ENCODE assay signal across 8 cellular contexts in genomic region chr17:58338907-58339774, GRCh38. TPM values are rescaled to one million over a fixed set of nuclear protein-coding genes. Genes with fewer than 3 reads are reported as not detected.
DNase-seq lines count a peak whose midpoint lies in the region; ATAC-seq, FAIRE-seq and TF ChIP-seq lines count a peak whose summit lies in the region.

No MANE protein-coding gene starts in this region.

- peaks cover 67% of the 10 kb centered on the region for H3K79me2 ChIP-seq in OCI-LY7 (ENCODE audit: insufficient read depth, low read depth, low read length)

- peaks cover 84 to 97% (median 95%) of the 10 kb centered on the region in 3 donors for H3K4me1 Mint-ChIP-seq in CD8-positive, alpha-beta memory T cell
- peaks cover 51% of the 10 kb centered on the region for H3K4me1 Mint-ChIP-seq in HFFc6 (ENCODE audit: low read depth)
- H3K4me1 Mint-ChIP-seq in activated naive CD8-positive, alpha-beta T cell treated with anti-CD3 and anti-CD28 coated beads, Interleukin-2, amount 50 U/mL, for 24 hours = peaks cover 70% of the 10 kb centered on the region

- POLR2A ChIA-PET in CD8-positive, alpha-beta memory T cell (lab: Charles Lee) = interaction anchor here (5.5 to 12.2 kb wide), 3 partner anchors 8 to 21 kb away, joined by 47 to 491 read pairs (median 108); partner anchors contain the start of genes SUPT4H1 and TSPOAP1
- POLR2A ChIA-PET in OCI-LY7 (lab: Charles Lee) = interaction anchor here (0.7 to 9.1 kb wide), 8 partner anchors 5 to 78 kb away, joined by 3 to 179 read pairs (median 15); partner anchors contain the start of genes RNF43, SUPT4H1 and TSPOAP1

- no peaks in the 10 kb centered on the region for H3K9me3 Mint-ChIP-seq in CD8-positive, alpha-beta memory T cell
- no peaks in the 10 kb centered on the region for H3K9me3 Mint-ChIP-seq in HFFc6
- no peaks in the 10 kb centered on the region for H3K9me3 Mint-ChIP-seq in activated naive CD8-positive, alpha-beta T cell treated with anti-CD3 and anti-CD28 coated beads, Interleukin-2, amount 50 U/mL, for 24 hours

- peaks cover 3 to 48% (median 10%) of the 10 kb centered on the region in 3 donors for H3K36me3 Mint-ChIP-seq in CD8-positive, alpha-beta memory T cell
- no peaks in the 10 kb centered on the region for H3K36me3 Mint-ChIP-seq in HFFc6 (ENCODE audit: low read depth)
- H3K36me3 Mint-ChIP-seq in activated naive CD8-positive, alpha-beta T cell treated with anti-CD3 and anti-CD28 coated beads, Interleukin-2, amount 50 U/mL, for 24 hours (ENCODE audit: low read depth) = peaks cover 61% of the 10 kb centered on the region

- intact Hi-C loops in OCI-LY7 (cut with micrococcal nuclease; ENCODE audit: unreplicated experiment) = loop anchor here (1.0 to 10.0 kb wide), 4 partner anchors 10 to 816 kb away; partner anchors contain the start of genes PRR11 and SKA2

- TSS peak; percentile 45 for BruUV-seq in OCI-LY7 (replicated peaks; lab: Mats Ljungman, UMichigan)

- CTCF ChIA-PET in CD8-positive, alpha-beta memory T cell (lab: Charles Lee) = interaction anchor here (1.4 to 13.8 kb wide), 4 partner anchors 13 to 149 kb away, joined by 4 to 504 read pairs (median 48); partner anchors contain the start of genes HSF5, SUPT4H1 and TSPOAP1
- CTCF ChIA-PET in OCI-LY7 (lab: Charles Lee; ENCODE audit: unreplicated experiment) = interaction anchor here (1.3 kb wide), 1 partner anchor 11 kb away, joined by 4 read pairs; no protein-coding TSS in a partner anchor

- no peak for TF ChIP-seq CTCF in HFFc6 (IDR thresholded peaks at IDR 0.05)
- TF ChIP-seq CTCF in OCI-LY7 (conservative IDR thresholded peaks at IDR 0.05; ENCODE audit: low read length) = no peak

- H3K27me3 ChIP-seq in CD8-positive, alpha-beta memory T cell (ENCODE audit: insufficient read depth, low read length, poor library complexity, severe bottlenecking) = no peaks in the 10 kb centered on the region

- H3K27ac Mint-ChIP-seq in CD8-positive, alpha-beta memory T cell = peak overlapping the region; percentile 93 to 100 (median 98)
- peak overlapping the region; percentile 83 for H3K27ac Mint-ChIP-seq in HFFc6
- peak overlapping the region; percentile 98 for H3K27ac Mint-ChIP-seq in activated naive CD8-positive, alpha-beta T cell treated with anti-CD3 and anti-CD28 coated beads, Interleukin-2, amount 50 U/mL, for 24 hours

- H3K4me3 ChIP-seq in CD8-positive, alpha-beta memory T cell (ENCODE audit: low read length) = peak overlapping the region; percentile 98
- H3K4me3 ChIP-seq in OCI-LY7 (ENCODE audit: low read depth, low read length, poor library complexity, severe bottlenecking) = peak overlapping the region; percentile 98

- peak overlapping the region; percentile 89 to 100 (median 95) for H3K4me3 Mint-ChIP-seq in CD8-positive, alpha-beta memory T cell
- H3K4me3 Mint-ChIP-seq in HFFc6 = peak overlapping the region; percentile 81
- peak overlapping the region; percentile 99 for H3K4me3 Mint-ChIP-seq in activated naive CD8-positive, alpha-beta T cell treated with anti-CD3 and anti-CD28 coated beads, Interleukin-2, amount 50 U/mL, for 24 hours

- H3K9me3 ChIP-seq in CD8-positive, alpha-beta memory T cell (ENCODE audit: low read length) = no peaks in the 10 kb centered on the region
- no peaks in the 10 kb centered on the region for H3K9me3 ChIP-seq in OCI-LY7 (ENCODE audit: low read length)

- H4K20me1 ChIP-seq in OCI-LY7 (ENCODE audit: insufficient read depth, low read length) = no peaks in the 10 kb centered on the region

- H3K4me1 ChIP-seq in CD8-positive, alpha-beta memory T cell (ENCODE audit: insufficient read depth, low read length) = peaks cover 89% of the 10 kb centered on the region
- H3K4me1 ChIP-seq in OCI-LY7 (ENCODE audit: insufficient read depth, low read length, poor library complexity, severe bottlenecking) = peaks cover 97% of the 10 kb centered on the region

- no peaks in the 10 kb centered on the region for H3K9me2 ChIP-seq in OCI-LY7 (ENCODE audit: insufficient read depth, low read length)

- peaks cover 0 to 2% of the 10 kb centered on the region in 2 donors for H3K27me3 Mint-ChIP-seq in CD8-positive, alpha-beta memory T cell
- peaks cover 2% of the 10 kb centered on the region; the same call in 1 of the 2 replicates for H3K27me3 Mint-ChIP-seq in HFFc6 (ENCODE audit: insufficient read depth)
- H3K27me3 Mint-ChIP-seq in activated naive CD8-positive, alpha-beta T cell treated with anti-CD3 and anti-CD28 coated beads, Interleukin-2, amount 50 U/mL, for 24 hours = no peaks in the 10 kb centered on the region

- no peak for FAIRE-seq in urothelium cell line (lab: Jason Lieb, UNC)

- H3K4me2 ChIP-seq in OCI-LY7 (ENCODE audit: low read length) = peak overlapping the region; percentile 100

- H3K27ac ChIP-seq in CD8-positive, alpha-beta memory T cell (ENCODE audit: low read depth, low read length) = peak overlapping the region; percentile 96
- peak overlapping the region; percentile 99 for H3K27ac ChIP-seq in OCI-LY7 (ENCODE audit: low read depth, low read length, poor library complexity, severe bottlenecking)

- no peak overlapping the region for H2AFZ ChIP-seq in OCI-LY7 (ENCODE audit: low read length)

- peak in 2 of 5 donors; percentile 34 to 61 for DNase-seq in CD8-positive, alpha-beta memory T cell
- DNase-seq in HFFc6 = peak; percentile 54
- DNase-seq in OCI-LY7 (ENCODE audit: low spot score) = peak; percentile 86
- DNase-seq in activated naive CD8-positive, alpha-beta T cell treated with anti-CD3 and anti-CD28 coated beads, Interleukin-2, amount 50 U/mL, for 24 hours = peak; percentile 87
- peak; percentile 63 for DNase-seq in iris pigment epithelial cell (ENCODE audit: low read depth)
- DNase-seq in stimulated activated CD4-positive, alpha-beta T cell treated with anti-CD3 and anti-CD28 coated beads, TNF-alpha, amount 100 ng/mL, for 24 hours (ENCODE audit: low read depth in 3 of 3) = peak in 2 of 3 experiments; percentile 59 to 89
- no peak for DNase-seq in NCI-H2029 treated with DMSO at 0.1 percent for 48 hours (lab: John Stamatoyannopoulos, UW)
- DNase-seq in urothelium cell line (ENCODE audit: low spot score) = no peak

- ATAC-seq in activated naive CD8-positive, alpha-beta T cell treated with anti-CD3 and anti-CD28 coated beads, Interleukin-2, amount 50 U/mL, for 24 hours = peak; percentile 47

- no peaks in the 10 kb centered on the region for H3K36me3 ChIP-seq in CD8-positive, alpha-beta memory T cell (ENCODE audit: insufficient read depth, low read length)
- peaks cover 31% of the 10 kb centered on the region for H3K36me3 ChIP-seq in OCI-LY7 (ENCODE audit: insufficient read depth, low read length)

RNA-seq across cellular contexts. Expression of gene TSPOAP1, which starts 10.5 kb away (rescaled TPM):
- 10 to 100 TPM; 14.4 to 15.0 TPM for total RNA-seq in CD8-positive, alpha-beta memory T cell
- polyA plus RNA-seq in CD8-positive, alpha-beta memory T cell = 4.0 TPM
- 1 to 10 TPM in 4 of 6 experiments, under 1 TPM in 2; 0.50 to 1.8 (median 1.3) TPM for total RNA-seq in HFFc6 (2021; fragmentation: NEBNext Ultra II Directional; extraction: Animal tissue kit (Norgen Biotek cat#: 25700))
- total RNA-seq in OCI-LY7 (2014; rRNA removed; shearing (Covaris generic)) = 24.0 TPM in 2 replicates
- total RNA-seq in OCI-LY7 (2022) = 50.6 and 54.4 TPM in 2 replicates

RNA-seq across cellular contexts. Expression of gene SUPT4H1, which starts 12.9 kb away (rescaled TPM):
- 100 to 1,000 TPM; 145 to 149 TPM for total RNA-seq in CD8-positive, alpha-beta memory T cell
- polyA plus RNA-seq in CD8-positive, alpha-beta memory T cell = 97.5 TPM
- 100 to 1,000 TPM in 4 of 6 experiments, 10 to 100 TPM in 2; 95.6 to 110 (median 105) TPM for total RNA-seq in HFFc6 (2021; fragmentation: NEBNext Ultra II Directional; extraction: Animal tissue kit (Norgen Biotek cat#: 25700))
- total RNA-seq in OCI-LY7 (2014; rRNA removed; shearing (Covaris generic)) = 41.1 and 56.5 TPM in 2 replicates
- total RNA-seq in OCI-LY7 (2022) = 65.5 and 78.4 TPM in 2 replicates

RNA-seq across cellular contexts. Expression of gene MPO, which starts 58.4 kb away (rescaled TPM):
- not detected for total RNA-seq in CD8-positive, alpha-beta memory T cell
- polyA plus RNA-seq in CD8-positive, alpha-beta memory T cell = not detected
- not detected for total RNA-seq in HFFc6 (2021; fragmentation: NEBNext Ultra II Directional; extraction: Animal tissue kit (Norgen Biotek cat#: 25700))
- not detected in 2 replicates for total RNA-seq in OCI-LY7 (2014; rRNA removed; shearing (Covaris generic))
- total RNA-seq in OCI-LY7 (2022) = not detected in 2 replicates

Comparison
In these comparisons a context has a peak if more than half of its experiments do, and no peak if none do; other contexts are left out.
1. DNase-seq: peak in HFFc6 (single experiment), OCI-LY7 (single experiment), activated naive CD8-positive, alpha-beta T cell treated with anti-CD3 and anti-CD28 coated beads, Interleukin-2, amount 50 U/mL, for 24 hours (single experiment), iris pigment epithelial cell (single experiment) and stimulated activated CD4-positive, alpha-beta T cell treated with anti-CD3 and anti-CD28 coated beads, TNF-alpha, amount 100 ng/mL, for 24 hours (2 of 3); none in NCI-H2029 treated with DMSO at 0.1 percent for 48 hours (single experiment) and urothelium cell line (single experiment).
2. RNA of gene TSPOAP1, which starts 10.5 kb away (total RNA-seq): 24.0 to 54.4 TPM in OCI-LY7 and 14.4 to 15.0 TPM in CD8-positive, alpha-beta memory T cell; 0.50 to 1.8 TPM in HFFc6; every median in the first group is over 4 times any median in the second.
3. Peak in every context shown above with its lines, with median percentiles within 50 percentile points of each other: H3K27ac Mint-ChIP-seq and H3K4me3 Mint-ChIP-seq.